ENCODE assay signal across 8 cellular contexts in the genomic region with DNA sequence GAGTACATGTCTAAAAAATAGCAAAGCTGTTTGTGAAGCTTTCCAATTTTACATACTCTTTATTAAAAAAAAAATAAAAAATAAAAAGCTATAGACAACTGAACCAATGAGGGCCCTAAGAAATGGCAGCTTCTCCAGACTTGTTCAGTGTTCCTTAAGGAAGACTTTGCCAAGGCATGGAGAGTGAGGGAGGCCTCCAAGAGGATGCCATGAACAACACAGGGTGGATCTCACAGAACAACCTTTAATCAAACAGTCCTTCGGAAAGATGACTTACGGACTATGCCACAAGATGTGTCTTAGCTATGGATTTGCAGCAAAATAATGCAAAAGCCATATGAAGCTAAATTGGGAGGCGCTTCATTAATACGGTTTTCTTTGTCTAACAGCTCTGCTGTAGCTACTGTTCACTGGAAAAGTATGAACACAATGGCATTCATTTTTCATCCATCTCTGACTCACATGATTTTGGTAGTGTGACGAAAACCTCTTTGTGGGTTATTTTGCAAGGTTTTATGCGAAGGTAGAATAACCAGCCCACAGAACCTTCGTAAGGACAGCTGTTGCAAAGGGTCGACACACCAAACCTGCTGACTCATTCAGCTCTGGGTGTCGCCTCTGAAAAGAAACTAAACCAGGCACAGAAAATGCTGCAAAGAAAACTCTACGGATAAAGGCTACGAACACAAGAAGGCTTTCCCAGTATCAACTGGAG. TPM values are rescaled to one million over a fixed set of nuclear protein-coding genes. Genes with fewer than 3 reads are reported as not detected.
DNase-seq lines count a peak whose midpoint lies in the region; ATAC-seq and TF ChIP-seq lines count a peak whose summit lies in the region.

No MANE protein-coding gene starts in this region.

- TF ChIP-seq CTCF in astrocyte of the spinal cord (IDR thresholded peaks at IDR 0.05; ENCODE audit: low read depth, low read length) (no peak), neural crest cell (conservative IDR thresholded peaks at IDR 0.05) (no peak)

- no peaks in the 10 kb centered on the region for H3K27me3 Mint-ChIP-seq in neural crest cell (ENCODE audit: low read depth)
- H3K27me3 Mint-ChIP-seq in immature natural killer cell (ENCODE audit: low read depth in 3 of 3) = peaks cover 2 to 11% (median 6%) of the 10 kb centered on the region in 3 donors

- H3K4me1 Mint-ChIP-seq in neural crest cell = peaks cover 61% of the 10 kb centered on the region
- H3K4me1 Mint-ChIP-seq in immature natural killer cell = no peaks in the 10 kb centered on the region

- H3K36me3 Mint-ChIP-seq in neural crest cell (ENCODE audit: low read depth) (peaks cover 22% of the 10 kb centered on the region), immature natural killer cell (no peaks in the 10 kb centered on the region)

- no peak overlapping the region for H3K4me3 ChIP-seq in astrocyte of the spinal cord (ENCODE audit: low read depth, low read length)

- H3K4me3 Mint-ChIP-seq in neural crest cell = peak overlapping the region; percentile 70
- H3K4me3 Mint-ChIP-seq in immature natural killer cell = no peak overlapping the region

- in situ Hi-C loops in astrocyte of the spinal cord (cut with HindIII; ENCODE audit: low sequenced_read_pairs) = no loop called here

- DNase-seq in astrocyte of the spinal cord (ENCODE audit: low read depth, low spot score) (peak; percentile 97), neural crest cell (ENCODE audit: low read depth, low spot score) (no peak), GM19238 (ENCODE audit: insufficient read length, low spot score) (no peak), NCI-H2107 (lab: John Stamatoyannopoulos, UW) (no peak), immature natural killer cell (no peak)

- peak; percentile 91 for ATAC-seq in GM18909 (IDR thresholded peaks at IDR 0.05; ENCODE audit: poor library complexity, unreplicated experiment)
- ATAC-seq in HG03175 (IDR thresholded peaks at IDR 0.05; ENCODE audit: unreplicated experiment) = peak; percentile 55
- no peak for ATAC-seq in GM21390 (IDR thresholded peaks at IDR 0.05; ENCODE audit: unreplicated experiment)

- H3K27ac Mint-ChIP-seq in neural crest cell (ENCODE audit: unreplicated experiment) (peak overlapping the region; percentile 99), immature natural killer cell (no peak overlapping the region)

- H3K9me3 Mint-ChIP-seq in neural crest cell (no peaks in the 10 kb centered on the region), immature natural killer cell (no peaks in the 10 kb centered on the region)

RNA-seq across cellular contexts. Expression of a gene that starts 27.7 kb away (rescaled TPM):
- 79.4 and 83.1 TPM in 2 replicates for total RNA-seq in neural crest cell
- under 1 TPM in 1 of 3 donors, not detected in 2; 0.17 TPM for polyA plus RNA-seq in immature natural killer cell
